Comparison of ENCODE assay signal across 20 cellular contexts in genomic region chr18:10705291-10705690, GRCh38.
"Had no signal": no experiment of that assay in that cellular context is flagged by ENCODE, and none has a peak within 500 bp of the region (broad histone marks: within the 10 kb centered on the region; RNA-seq: fewer than 3 reads in every experiment).

No MANE protein-coding gene starts in this region.

- H3K9me3 ChIP-seq: SK-N-SH had no signal

- H3K4me3 Mint-ChIP-seq: IgD-negative memory B cell had no signal

- H3K9ac ChIP-seq: KMS-11, SK-N-SH had no signal

- H3K27me3 Mint-ChIP-seq: IgD-negative memory B cell had no signal

- H3K4me2 ChIP-seq: KMS-11, SK-N-SH had no signal

- DNase-seq: Kasumi-1, MM.1S, NCI-H1048, NCI-H1105, NCI-H1436 treated with DMSO at 0.1 percent for 48 hours, NCI-H187, NCI-H2081 treated with DMSO at 0.1 percent for 48 hours, NCI-H2171, NCI-H226, NCI-H446, NCI-H510A, NCI-H524 treated with DMSO at 0.1 percent for 48 hours, NCI-H774, RPMI8226, SHP77, SK-N-SH, SW 1271 had no signal

- ATAC-seq: K562 had no signal

- H3K4me3 ChIP-seq: K562 had no signal

- H3K27ac ChIP-seq: KMS-11 had no signal

- H3K27ac Mint-ChIP-seq: IgD-negative memory B cell had no signal

- H3K36me3 Mint-ChIP-seq: IgD-negative memory B cell had no signal
